ENCODE assay signal across 11 cellular contexts in the genomic region with DNA sequence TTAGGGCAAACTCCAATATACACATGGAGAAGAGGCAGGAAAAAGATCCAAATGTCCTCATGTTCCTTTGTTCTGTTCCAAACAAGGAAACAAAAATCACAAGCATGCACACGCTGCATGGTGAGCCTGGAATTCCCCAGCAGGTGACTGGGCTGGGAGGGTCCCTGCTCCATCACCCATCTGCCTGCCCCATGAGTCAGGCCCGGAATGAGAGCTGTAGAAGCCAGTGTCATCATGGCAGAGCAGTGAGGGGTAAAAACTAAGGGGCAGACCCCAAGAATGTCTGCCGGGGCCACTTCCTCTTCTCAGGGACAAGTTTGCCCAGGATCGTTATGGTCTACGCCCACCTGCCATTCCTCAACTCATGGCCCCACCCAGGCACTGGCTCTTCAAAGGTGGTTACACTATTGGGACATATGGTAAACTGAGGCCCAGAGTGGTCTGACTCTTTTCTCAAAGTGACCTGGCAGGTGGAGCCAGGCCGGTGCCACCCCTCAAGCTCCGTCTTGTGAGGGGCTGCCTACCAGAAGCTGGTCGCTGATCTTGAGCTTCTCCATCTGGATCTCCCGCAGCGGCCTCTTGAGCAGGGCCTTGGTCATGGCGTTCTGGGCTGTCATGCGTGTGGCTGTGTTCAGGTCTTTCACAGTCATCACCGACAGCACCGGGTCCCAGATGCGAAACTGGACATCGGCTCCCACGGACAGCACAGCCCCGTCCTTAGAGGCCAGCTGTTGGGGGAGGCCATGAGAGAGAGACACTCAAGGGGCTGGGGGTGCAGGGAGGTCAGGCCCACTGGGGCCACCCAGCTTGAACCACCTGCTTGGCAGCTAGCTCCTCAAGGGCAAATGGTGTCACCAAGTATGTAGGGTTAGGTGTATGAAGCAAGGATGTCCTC. TPM values are rescaled to one million over a fixed set of nuclear protein-coding genes. Genes with fewer than 3 reads are reported as not detected.
DNase-seq lines count a peak whose midpoint lies in the region; ATAC-seq, FAIRE-seq and TF ChIP-seq lines count a peak whose summit lies in the region.
"Had no signal": no experiment of that assay in that cellular context is flagged by ENCODE, and none has a peak within 500 bp of the region (broad histone marks: within the 10 kb centered on the region; RNA-seq: fewer than 3 reads in every experiment).

No MANE protein-coding gene starts in this region.

- H2BK5ac ChIP-seq in neuronal stem cell (ENCODE audit: low read length) = no peak overlapping the region

- no peaks in the 10 kb centered on the region for H3K79me1 ChIP-seq in neuronal stem cell (ENCODE audit: low read depth, low read length)

- H4K91ac ChIP-seq in neuronal stem cell (ENCODE audit: low read depth, low read length, poor library complexity) = no peak overlapping the region

- in situ Hi-C loops in ACHN (cut with HindIII; ENCODE audit: low pct_ligation_motif_present, low pct_unique_long_range_greater_than_20kb, low sequenced_read_pairs) = no loop called here
- in situ Hi-C loops in HepG2 (cut with HindIII; ENCODE audit: extremely low pct_ligation_motif_present, low pct_unique_long_range_greater_than_20kb) = no loop called here

- no peak for TF ChIP-seq POLR2A in HepG2 (IDR thresholded peaks at IDR 0.05; ENCODE audit: insufficient read depth in 1 of 2, low read depth in 2 of 2, low read length in 2 of 2)

- peak; percentile 41 for ATAC-seq in HG02610 (IDR thresholded peaks at IDR 0.05; ENCODE audit: unreplicated experiment)
- no peak for ATAC-seq in HG03135 (IDR thresholded peaks at IDR 0.05; ENCODE audit: unreplicated experiment)
- ATAC-seq in HepG2 = no peak
- ATAC-seq: activated T-cell treated with anti-CD3 and anti-CD28 coated beads, Interleukin-2, amount 50 U/mL, for 72 hours; stimulated activated effector memory CD8-positive, alpha-beta T cell treated with anti-CD3 and anti-CD28 coated beads, Interleukin-12 subunit alpha, Interleukin-12 subunit beta, amount 100 ng/mL, for 72 hours had no signal

- H2AFZ ChIP-seq in neuronal stem cell (ENCODE audit: low read length) (no peak overlapping the region), HepG2 (ENCODE audit: low read length) (no peak overlapping the region)

- no peak overlapping the region for H4K8ac ChIP-seq in neuronal stem cell (ENCODE audit: low read depth, low read length)

- no peaks in the 10 kb centered on the region for H3K79me2 ChIP-seq in HepG2 (ENCODE audit: insufficient read depth, low read length)

- no peak for TF ChIP-seq CTCF in choroid plexus epithelial cell (conservative IDR thresholded peaks at IDR 0.05; ENCODE audit: low read depth, low read length)
- no peak for TF ChIP-seq CTCF in HepG2 (CRISPR knock-in tag; IDR thresholded peaks at IDR 0.05)

- POLR2A ChIA-PET in HepG2 (lab: Yijun Ruan, JAX) = no interaction called here

- H3K4me1 ChIP-seq in neuronal stem cell (ENCODE audit: control insufficient read depth in 2 of 2, insufficient read depth in 1 of 2, low read depth in 1 of 2, low read length in 2 of 2) (peaks cover 8 to 9% of the 10 kb centered on the region in 2 donors), HepG2 (ENCODE audit: insufficient read depth, low read length) (peaks cover 22% of the 10 kb centered on the region)

- H3K27me3 ChIP-seq in neuronal stem cell (ENCODE audit: control insufficient read depth in 3 of 3, insufficient read depth in 3 of 3, low read depth in 1 of 3, low read length in 3 of 3) (no peaks in the 10 kb centered on the region), HepG2 (ENCODE audit: control insufficient read depth in 1 of 2, insufficient read depth in 2 of 2, low read length in 2 of 2) (no peaks in the 10 kb centered on the region)

- DNase-seq in ACHN (peak; percentile 60), choroid plexus epithelial cell (ENCODE audit: low read depth) (peak; percentile 56), neuronal stem cell (ENCODE audit: low spot score) (no peak), HepG2 (ENCODE audit: low spot score) (no peak), GM19239 (ENCODE audit: insufficient read length, low spot score) (no peak)
- no peak for DNase-seq in activated CD4-positive, CD25-positive, alpha-beta regulatory T cell treated with anti-CD3 and anti-CD28 coated beads, Interleukin-2, amount 50 U/mL, for 72 hours
- DNase-seq: activated T-cell treated with anti-CD3 and anti-CD28 coated beads, Interleukin-2, amount 50 U/mL, for 72 hours; effector CD8-positive, alpha-beta T cell had no signal

- FAIRE-seq in HepG2 (lab: Jason Lieb, UNC) = no peak
- no peak for FAIRE-seq in GM19239 (lab: Jason Lieb, UNC)

- no peak overlapping the region for H3K4me2 ChIP-seq in neuronal stem cell (ENCODE audit: insufficient read depth, low read length, poor library complexity, severe bottlenecking)
- no peak overlapping the region for H3K4me2 ChIP-seq in HepG2 (ENCODE audit: low read depth, low read length)

- intact Hi-C loops in HepG2 (cut with micrococcal nuclease; ENCODE audit: unreplicated experiment) = no loop called here

- H3K18ac ChIP-seq in neuronal stem cell (ENCODE audit: low read length) = no peak overlapping the region

- no peak overlapping the region for H3K14ac ChIP-seq in neuronal stem cell (ENCODE audit: low read length)

- H3K9me3 ChIP-seq in neuronal stem cell (replicated peaks in 1 of 2; ENCODE audit: control insufficient read depth in 2 of 2, insufficient read depth in 1 of 2, low read depth in 1 of 2, low read length in 2 of 2) (no peaks in the 10 kb centered on the region), HepG2 (ENCODE audit: low read length) (no peaks in the 10 kb centered on the region)

- H2BK120ac ChIP-seq in neuronal stem cell (ENCODE audit: low read depth, low read length) = no peak overlapping the region

- peaks cover 0 to 4% of the 10 kb centered on the region in 2 donors for H3K36me3 ChIP-seq in neuronal stem cell (replicated peaks in 1 of 2; ENCODE audit: control insufficient read depth in 2 of 2, insufficient read depth in 2 of 2, low read length in 2 of 2)
- H3K36me3 ChIP-seq in HepG2 (replicated peaks in 1 of 2; ENCODE audit: control insufficient read depth in 1 of 2, insufficient read depth in 2 of 2, low read length in 2 of 2) = no peaks in the 10 kb centered on the region; a peak in 1 of 5 replicates

- H3K4me3 ChIP-seq in choroid plexus epithelial cell (ENCODE audit: low read depth, low read length) (no peak overlapping the region), neuronal stem cell (ENCODE audit: low read length in 2 of 2) (peak overlapping the region in 1 of 2 donors; percentile 15), HepG2 (replicated peaks in 1 of 3; ENCODE audit: insufficient read depth in 1 of 3, low read depth in 2 of 3, low read length in 3 of 3) (no peak overlapping the region)

- H3K4ac ChIP-seq in neuronal stem cell (ENCODE audit: low read length) = no peak overlapping the region

- BruUV-seq in HepG2 (replicated peaks; lab: Mats Ljungman, UMichigan) = no TSS peak

- CTCF ChIA-PET in HepG2 (lab: Yijun Ruan, JAX; ENCODE audit: low intra/inter-chr PET ratio, low total read pairs) = no interaction called here

- H2BK15ac ChIP-seq in neuronal stem cell (ENCODE audit: low read length) = no peak overlapping the region

- peak overlapping the region; percentile 26 for H3K23ac ChIP-seq in neuronal stem cell (ENCODE audit: low read depth, low read length, poor library complexity)

- no peaks in the 10 kb centered on the region for H4K20me1 ChIP-seq in HepG2 (ENCODE audit: insufficient read depth, low read length)

- H3K27ac ChIP-seq in neuronal stem cell (replicated peaks; ENCODE audit: low read length) (no peak overlapping the region), HepG2 (ENCODE audit: extremely low read length, insufficient read depth, low read length) (no peak overlapping the region)

- H2AK5ac ChIP-seq in neuronal stem cell (ENCODE audit: low read depth, low read length) = no peak overlapping the region

- no peak overlapping the region for H2BK12ac ChIP-seq in neuronal stem cell (ENCODE audit: low read length)

- WGBS in neuronal stem cell (ENCODE audit: extremely low coverage in 2 of 2, insufficient read length in 2 of 2, insufficient replicate concordance in 1 of 2), 2 donors = no CpG with 5 or more reads among the region's 18 CpGs
- WGBS in HepG2 (ENCODE audit: low lambda C conversion rate) = 95% methylated on average over 9 of the region's 18 CpGs

- TF ChIP-seq RAD21 in HepG2 (CRISPR knock-in tag; IDR thresholded peaks at IDR 0.05) = no peak

- TF ChIP-seq EP300 in HepG2 (IDR thresholded peaks at IDR 0.05; ENCODE audit: low read depth in 2 of 2, low read length in 2 of 2) = no peak
- no peak for TF ChIP-seq EP300 in HepG2 (CRISPR knock-in tag; IDR thresholded peaks at IDR 0.05; ENCODE audit: borderline replicate concordance)

- H3K9ac ChIP-seq in neuronal stem cell (ENCODE audit: low read depth, low read length, poor library complexity) (peak overlapping the region; percentile 13), HepG2 (ENCODE audit: insufficient read depth, low read depth, low read length) (no peak overlapping the region)

RNA-seq across cellular contexts. Expression of gene STOML1, which starts 3.8 kb away (rescaled TPM):
- 2.2 TPM for polyA plus RNA-seq in neuronal stem cell (2013, experiment 1 of 2)
- 2.3 TPM for polyA plus RNA-seq in neuronal stem cell (2013, experiment 2 of 2)
- 2.7 and 3.7 TPM in 2 replicates for total RNA-seq in HepG2 (2016; rRNA removed; fragmentation: Illumina TruSeq; extraction: Trizol)
- 1.0 and 1.5 TPM in 2 replicates for total RNA-seq in HepG2 (2016; cell fraction: cytosol; rRNA removed; fragmentation: Illumina TruSeq; extraction: Trizol; ENCODE audit: low read depth)
- total RNA-seq in HepG2 (2016; cell fraction: insoluble cytoplasmic fraction; rRNA removed; fragmentation: Illumina TruSeq; extraction: Trizol) = 2.2 and 4.1 TPM in 2 replicates
- 2.5 TPM in 2 replicates for total RNA-seq in HepG2 (2016; cell fraction: membrane; rRNA removed; fragmentation: Illumina TruSeq; extraction: Trizol)
- 2.7 and 3.7 TPM in 2 replicates for total RNA-seq in HepG2 (2016; cell fraction: nucleus; rRNA removed; fragmentation: Illumina TruSeq; extraction: Trizol)
- polyA plus RNA-seq in HepG2 (2011; rRNA removed) = 3.5 TPM in 2 replicates
- polyA plus RNA-seq in HepG2 (2011; cell fraction: cytosol; rRNA removed) = 2.4 and 3.4 TPM in 2 replicates
- polyA plus RNA-seq in HepG2 (2011; cell fraction: nucleus; rRNA removed) = 4.3 and 5.5 TPM in 2 replicates
- polyA plus RNA-seq in HepG2 (2012) = 1.7 and 2.1 TPM in 2 replicates
- 0.77 and 1.3 TPM in 2 replicates for polyA plus RNA-seq in HepG2 (2016; cell fraction: cytosol; fragmentation: Illumina TruSeq; extraction: Trizol; ENCODE audit: low read depth)
- 1.5 and 1.6 TPM in 2 replicates for polyA plus RNA-seq in HepG2 (2016; cell fraction: insoluble cytoplasmic fraction; fragmentation: Illumina TruSeq; extraction: Trizol; ENCODE audit: low read depth)
- 1.4 and 1.5 TPM in 2 replicates for polyA plus RNA-seq in HepG2 (2016; cell fraction: membrane; fragmentation: Illumina TruSeq; extraction: Trizol; ENCODE audit: low read depth)
- polyA plus RNA-seq in HepG2 (2016; cell fraction: nucleus; fragmentation: Illumina TruSeq; extraction: Trizol; ENCODE audit: insufficient read depth, low read depth) = 5.6 and 5.8 TPM in 2 replicates
- polyA minus RNA-seq in HepG2 (2011; rRNA and poly(A)+ RNA removed; ENCODE audit: low replicate concordance) = 4.1 and 6.9 TPM in 2 replicates
- 1.6 and 1.8 TPM in 2 replicates for polyA minus RNA-seq in HepG2 (2011; cell fraction: cytosol; rRNA and poly(A)+ RNA removed)
- polyA minus RNA-seq in HepG2 (2011; cell fraction: nucleus; rRNA and poly(A)+ RNA removed) = 1.9 and 2.9 TPM in 2 replicates

RNA-seq across cellular contexts. Expression of gene PML, which starts 6.2 kb away (rescaled TPM):
- 19.7 TPM for polyA plus RNA-seq in neuronal stem cell (2013, experiment 1 of 2)
- 20.5 TPM for polyA plus RNA-seq in neuronal stem cell (2013, experiment 2 of 2)
- total RNA-seq in HepG2 (2016; rRNA removed; fragmentation: Illumina TruSeq; extraction: Trizol) = 2.9 and 3.9 TPM in 2 replicates
- 1.4 and 1.8 TPM in 2 replicates for total RNA-seq in HepG2 (2016; cell fraction: cytosol; rRNA removed; fragmentation: Illumina TruSeq; extraction: Trizol; ENCODE audit: low read depth)
- 3.0 and 4.3 TPM in 2 replicates for total RNA-seq in HepG2 (2016; cell fraction: insoluble cytoplasmic fraction; rRNA removed; fragmentation: Illumina TruSeq; extraction: Trizol)
- total RNA-seq in HepG2 (2016; cell fraction: membrane; rRNA removed; fragmentation: Illumina TruSeq; extraction: Trizol) = 2.4 and 2.6 TPM in 2 replicates
- 5.4 and 6.2 TPM in 2 replicates for total RNA-seq in HepG2 (2016; cell fraction: nucleus; rRNA removed; fragmentation: Illumina TruSeq; extraction: Trizol)
- polyA plus RNA-seq in HepG2 (2011; rRNA removed) = 2.9 and 3.9 TPM in 2 replicates
- polyA plus RNA-seq in HepG2 (2011; cell fraction: cytosol; rRNA removed) = 1.5 and 2.7 TPM in 2 replicates
- polyA plus RNA-seq in HepG2 (2011; cell fraction: nucleus; rRNA removed) = 16.7 and 19.0 TPM in 2 replicates
- polyA plus RNA-seq in HepG2 (2012) = 8.7 and 10.3 TPM in 2 replicates
- 1.5 and 1.7 TPM in 2 replicates for polyA plus RNA-seq in HepG2 (2016; cell fraction: cytosol; fragmentation: Illumina TruSeq; extraction: Trizol; ENCODE audit: low read depth)
- 6.6 and 9.3 TPM in 2 replicates for polyA plus RNA-seq in HepG2 (2016; cell fraction: insoluble cytoplasmic fraction; fragmentation: Illumina TruSeq; extraction: Trizol; ENCODE audit: low read depth)
- polyA plus RNA-seq in HepG2 (2016; cell fraction: membrane; fragmentation: Illumina TruSeq; extraction: Trizol; ENCODE audit: low read depth) = 3.4 and 4.2 TPM in 2 replicates
- 18.1 and 20.7 TPM in 2 replicates for polyA plus RNA-seq in HepG2 (2016; cell fraction: nucleus; fragmentation: Illumina TruSeq; extraction: Trizol; ENCODE audit: insufficient read depth, low read depth)
- 11.9 and 16.2 TPM in 2 replicates for polyA minus RNA-seq in HepG2 (2011; rRNA and poly(A)+ RNA removed; ENCODE audit: low replicate concordance)
- 6.8 and 10.8 TPM in 2 replicates for polyA minus RNA-seq in HepG2 (2011; cell fraction: cytosol; rRNA and poly(A)+ RNA removed)
- polyA minus RNA-seq in HepG2 (2011; cell fraction: nucleus; rRNA and poly(A)+ RNA removed) = 8.4 and 9.9 TPM in 2 replicates

Comparison
In these comparisons a context has a peak if more than half of its experiments do, and no peak if none do; other contexts are left out.
1. DNase-seq: peak in ACHN (single experiment) and choroid plexus epithelial cell (single experiment); none in neuronal stem cell (single experiment), activated CD4-positive, CD25-positive, alpha-beta regulatory T cell treated with anti-CD3 and anti-CD28 coated beads, Interleukin-2, amount 50 U/mL, for 72 hours (single experiment), HepG2 (single experiment) and GM19239 (single experiment).